ENCODE assay signal across 16 cellular contexts in the genomic region with DNA sequence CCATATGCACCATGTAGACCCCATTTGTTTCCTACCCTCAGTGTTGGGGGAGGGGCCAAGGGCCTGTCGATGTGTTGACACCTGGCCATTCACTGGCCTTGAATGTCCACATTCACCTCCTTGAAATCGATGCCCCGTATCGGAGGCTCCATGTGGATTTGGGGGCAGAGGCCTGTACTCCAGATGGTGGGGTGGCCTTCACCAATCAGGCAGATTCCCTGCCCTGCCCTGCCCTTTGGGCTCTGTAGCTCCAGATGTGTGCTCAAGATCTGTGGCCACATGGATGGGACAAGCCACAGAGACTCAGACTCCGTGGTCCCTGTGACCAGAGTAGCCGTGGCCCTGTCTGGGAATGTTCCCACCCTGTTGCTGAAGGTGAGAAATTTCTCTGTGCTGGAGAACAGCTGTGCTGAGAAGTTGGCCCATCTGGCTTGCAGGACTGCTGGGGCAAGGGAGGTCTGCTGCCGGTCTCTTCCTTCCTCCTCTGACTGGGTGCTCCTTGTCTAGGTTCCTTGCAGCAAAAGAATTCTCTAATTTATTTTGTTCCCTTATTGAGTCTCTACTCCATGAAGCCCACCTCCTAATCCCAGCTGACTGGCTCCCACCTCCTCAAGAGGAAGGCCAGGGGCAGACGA.
A peak's percentile ranks its signal among the peaks of the same experiment; 100 is the strongest.
DNase-seq lines count a peak whose midpoint lies in the region; ATAC-seq, FAIRE-seq and TF ChIP-seq lines count a peak whose summit lies in the region.
"Had no signal": no experiment of that assay in that cellular context is flagged by ENCODE, and none has a peak within 500 bp of the region (broad histone marks: within the 10 kb centered on the region; RNA-seq: fewer than 3 reads in every experiment).

No MANE protein-coding gene starts in this region.

- no peak for TF ChIP-seq EP300 in A549 (IDR thresholded peaks at IDR 0.05)

- POLR2A ChIA-PET in A549 (lab: Yijun Ruan, JAX), result no interaction called here
- POLR2A ChIA-PET in activated naive CD8-positive, alpha-beta T cell treated with anti-CD3 and anti-CD28 coated beads, Interleukin-2, amount 10 ng/mL, durations not matched to agents 7 days and 5 days (lab: Charles Lee), result no interaction called here
- POLR2A ChIA-PET in naive thymus-derived CD8-positive, alpha-beta T cell (lab: Charles Lee), result interaction anchor here (0.6 to 3.5 kb wide), 9 partner anchors 11 to 88 kb away, joined by 3 to 28 read pairs (median 3); no protein-coding TSS in a partner anchor

- no peaks in the 10 kb centered on the region for H3K9me3 Mint-ChIP-seq in activated naive CD8-positive, alpha-beta T cell treated with anti-CD3 and anti-CD28 coated beads, Interleukin-2, amount 10 ng/mL, durations not matched to agents 7 days and 5 days
- no peaks in the 10 kb centered on the region for H3K9me3 Mint-ChIP-seq in naive thymus-derived CD8-positive, alpha-beta T cell
- H3K9me3 Mint-ChIP-seq: activated CD4-positive, alpha-beta memory T cell treated with anti-CD3 and anti-CD28 coated beads, Interleukin-2, amount 10 ng/mL, durations not matched to agents 7 days and 5 days; mesothelial cell of epicardium had no signal

- no peak overlapping the region for H3K4me3 Mint-ChIP-seq in activated naive CD8-positive, alpha-beta T cell treated with anti-CD3 and anti-CD28 coated beads, Interleukin-2, amount 10 ng/mL, durations not matched to agents 7 days and 5 days
- peak overlapping the region in 5 of 10 donors; percentile 63 to 84 (median 69) for H3K4me3 Mint-ChIP-seq in naive thymus-derived CD8-positive, alpha-beta T cell
- H3K4me3 Mint-ChIP-seq: activated CD4-positive, alpha-beta memory T cell treated with anti-CD3 and anti-CD28 coated beads, Interleukin-2, amount 10 ng/mL, durations not matched to agents 7 days and 5 days; mesothelial cell of epicardium had no signal

- H3K36me3 Mint-ChIP-seq in activated naive CD8-positive, alpha-beta T cell treated with anti-CD3 and anti-CD28 coated beads, Interleukin-2, amount 10 ng/mL, durations not matched to agents 7 days and 5 days, result no peaks in the 10 kb centered on the region
- no peaks in the 10 kb centered on the region for H3K36me3 Mint-ChIP-seq in naive thymus-derived CD8-positive, alpha-beta T cell
- H3K36me3 Mint-ChIP-seq: mesothelial cell of epicardium had no signal

- no peak overlapping the region for H3K27ac Mint-ChIP-seq in activated naive CD8-positive, alpha-beta T cell treated with anti-CD3 and anti-CD28 coated beads, Interleukin-2, amount 10 ng/mL, durations not matched to agents 7 days and 5 days
- H3K27ac Mint-ChIP-seq in naive thymus-derived CD8-positive, alpha-beta T cell, result peak overlapping the region in 7 of 10 donors; percentile 25 to 92 (median 81)
- H3K27ac Mint-ChIP-seq: activated CD4-positive, alpha-beta memory T cell treated with anti-CD3 and anti-CD28 coated beads, Interleukin-2, amount 10 ng/mL, durations not matched to agents 7 days and 5 days had no signal

- peaks cover 14% of the 10 kb centered on the region for H3K27me3 Mint-ChIP-seq in activated naive CD8-positive, alpha-beta T cell treated with anti-CD3 and anti-CD28 coated beads, Interleukin-2, amount 10 ng/mL, durations not matched to agents 7 days and 5 days
- no peaks in the 10 kb centered on the region for H3K27me3 Mint-ChIP-seq in naive thymus-derived CD8-positive, alpha-beta T cell

- WGBS in A549 (ENCODE audit: missing lambda C conversion rate), result 80% methylated on average over 8 of the region's 8 CpGs

- no peak for FAIRE-seq in A549 (lab: Jason Lieb, UNC)
- FAIRE-seq: islet of Langerhans had no signal

- peaks cover 32% of the 10 kb centered on the region for H3K4me1 Mint-ChIP-seq in activated naive CD8-positive, alpha-beta T cell treated with anti-CD3 and anti-CD28 coated beads, Interleukin-2, amount 10 ng/mL, durations not matched to agents 7 days and 5 days
- H3K4me1 Mint-ChIP-seq in naive thymus-derived CD8-positive, alpha-beta T cell, result peaks cover 34 to 60% (median 57%) of the 10 kb centered on the region in 4 donors

- CTCF ChIA-PET in A549 (lab: Yijun Ruan, JAX), result interaction anchor here (0.9 to 2.7 kb wide), 5 partner anchors 31 to 138 kb away, joined by 3 to 19 read pairs (median 4); no protein-coding TSS in a partner anchor

- no peak overlapping the region for H3K4me2 ChIP-seq in A549

- ATAC-seq in A549 (no peak), GM21717 (IDR thresholded peaks at IDR 0.05; ENCODE audit: unreplicated experiment) (no peak)
- no peak for ATAC-seq in activated naive CD8-positive, alpha-beta T cell treated with anti-CD3 and anti-CD28 coated beads, Interleukin-2, amount 10 ng/mL, durations not matched to agents 7 days and 5 days (ENCODE audit: low read depth)
- no peak for ATAC-seq in naive thymus-derived CD8-positive, alpha-beta T cell

- H3K4me1 ChIP-seq in A549, result peaks cover 57% of the 10 kb centered on the region

- H3K9me3 ChIP-seq in A549, result no peaks in the 10 kb centered on the region
- H3K9me3 ChIP-seq: stomach had no signal

- H3K4me3 ChIP-seq in A549, result no peak overlapping the region
- H3K4me3 ChIP-seq: stomach had no signal

- H3K27ac ChIP-seq in A549, result peak overlapping the region; percentile 62 to 82; a peak in 4 of 6 replicates
- H3K27ac ChIP-seq: parathyroid adenoma had no signal

- TF ChIP-seq CTCF in A549 (IDR thresholded peaks at IDR 0.05), result no peak

- TF ChIP-seq RAD21 in A549 (conservative IDR thresholded peaks at IDR 0.05 in 1 of 2, IDR thresholded peaks at IDR 0.05 in 1 of 2), result no peak

- no peak for TF ChIP-seq POLR2A in A549 (IDR thresholded peaks at IDR 0.05; ENCODE audit: low read length)

- DNase-seq in A549 (ENCODE audit: low read depth in 1 of 2, low spot score in 1 of 2), result no peak
- DNase-seq in DMS 273 (lab: John Stamatoyannopoulos, UW; ENCODE audit: unreplicated experiment), result peak; percentile 78
- DNase-seq in activated naive CD8-positive, alpha-beta T cell treated with anti-CD3 and anti-CD28 coated beads, Interleukin-2, amount 10 ng/mL, durations not matched to agents 7 days and 5 days, result peak; percentile 19
- no peak for DNase-seq in naive thymus-derived CD8-positive, alpha-beta T cell
- DNase-seq in MV-4-11 (lab: John Stamatoyannopoulos, UW), result no peak
- DNase-seq in ecto neural progenitor cell (ENCODE audit: low spot score), result no peak
- DNase-seq in activated naive CD4-positive, alpha-beta T cell (lab: John Stamatoyannopoulos, UW), result no peak
- DNase-seq: activated CD4-positive, alpha-beta memory T cell treated with anti-CD3 and anti-CD28 coated beads, Interleukin-2, amount 10 ng/mL, durations not matched to agents 7 days and 5 days; glutamatergic neuron; NCI-H1417; NCI-H446 treated with DMSO at 0.1 percent for 48 hours; stomach had no signal

TF ChIP-seq in A549, 52 proteins besides CTCF, POLR2A, EP300 and RAD21:
- TF ChIP-seq NPAS2 (CRISPR knock-in tag; IDR thresholded peaks at IDR 0.05; ENCODE audit: borderline replicate concordance) (no peak), RNF2 (IDR thresholded peaks at IDR 0.05; ENCODE audit: borderline replicate concordance, low read depth) (no peak), TP53 (CRISPR knock-in tag; IDR thresholded peaks at IDR 0.05) (no peak), RFX5 (IDR thresholded peaks at IDR 0.05) (no peak)

Comparison
In these comparisons a context has a peak if more than half of its experiments do, and no peak if none do; other contexts are left out.
1. DNase-seq: peak in DMS 273 (single experiment) and activated naive CD8-positive, alpha-beta T cell treated with anti-CD3 and anti-CD28 coated beads, Interleukin-2, amount 10 ng/mL, durations not matched to agents 7 days and 5 days (single experiment); none in A549 (0 of 2), naive thymus-derived CD8-positive, alpha-beta T cell (0 of 10), MV-4-11 (single experiment), ecto neural progenitor cell (single experiment) and activated naive CD4-positive, alpha-beta T cell (0 of 4).